In genomic region chr1:31981976-31982375, GRCh38 we compare ENCODE assay signal across 2 cellular contexts.
A peak's percentile ranks its signal among the peaks of the same experiment; 100 is the strongest.
TF ChIP-seq lines count a peak whose summit lies in the region.

No MANE protein-coding gene starts in this region.

TF ChIP-seq in IMR-90, 13 proteins besides CTCF, POLR2A, EP300 and RAD21:
- no peak for TF ChIP-seq CHD1 (IDR thresholded peaks at IDR 0.05; ENCODE audit: low read depth, low read length)
- peak; percentile 93 for TF ChIP-seq MAFK (IDR thresholded peaks at IDR 0.05; ENCODE audit: low read depth, low read length)

TF ChIP-seq in WTC11, 78 proteins besides CTCF, POLR2A, EP300 and RAD21:
- TF ChIP-seq, protein P1, sequence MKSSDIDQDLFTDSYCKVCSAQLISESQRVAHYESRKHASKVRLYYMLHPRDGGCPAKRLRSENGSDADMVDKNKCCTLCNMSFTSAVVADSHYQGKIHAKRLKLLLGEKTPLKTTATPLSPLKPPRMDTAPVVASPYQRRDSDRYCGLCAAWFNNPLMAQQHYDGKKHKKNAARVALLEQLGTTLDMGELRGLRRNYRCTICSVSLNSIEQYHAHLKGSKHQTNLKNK (CRISPR knock-in tag; IDR thresholded peaks at IDR 0.05), result no peak
